10 cellular contexts compared by ENCODE assay signal in the genomic region with DNA sequence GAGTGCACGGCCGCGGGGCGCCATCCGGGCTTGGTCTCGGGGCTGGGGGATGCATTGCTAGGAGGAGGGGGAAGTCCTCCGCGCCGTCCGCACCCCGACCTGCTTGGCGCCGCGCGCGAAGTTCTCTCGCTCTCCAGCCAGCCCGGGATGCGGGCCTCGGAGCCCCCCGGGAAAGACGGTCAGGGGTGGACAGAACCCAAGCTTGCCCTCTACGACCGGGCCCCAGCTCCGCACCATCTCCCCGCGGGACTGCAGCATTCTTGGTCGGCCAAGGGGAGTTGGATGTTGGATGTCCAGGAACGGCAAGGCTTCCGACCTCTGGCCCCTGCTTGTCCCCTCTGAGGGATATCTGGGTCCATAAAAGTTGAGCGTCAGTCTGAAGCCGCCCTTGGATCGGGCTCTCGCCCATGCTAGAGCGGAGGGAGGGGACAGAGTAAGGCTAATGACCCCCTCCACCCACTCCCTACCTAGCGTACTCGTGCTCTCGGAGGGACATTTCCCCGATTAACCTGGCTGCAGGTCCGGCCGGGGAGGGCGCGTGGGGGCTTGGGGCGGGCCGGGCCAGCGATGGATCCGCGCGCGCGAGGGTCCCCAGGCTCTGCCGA. TPM values are rescaled to one million over a fixed set of nuclear protein-coding genes. Genes with fewer than 3 reads are reported as not detected.
DNase-seq lines count a peak whose midpoint lies in the region; ATAC-seq and TF ChIP-seq lines count a peak whose summit lies in the region.
"Had no signal": no experiment of that assay in that cellular context is flagged by ENCODE, and none has a peak within 500 bp of the region (broad histone marks: within the 10 kb centered on the region; RNA-seq: fewer than 3 reads in every experiment).

No MANE protein-coding gene starts in this region.

- ATAC-seq in lower lobe of right lung = peak; percentile 6 to 8
- no peak for ATAC-seq in body of pancreas
- ATAC-seq in HG02852 (IDR thresholded peaks at IDR 0.05; ENCODE audit: unreplicated experiment) = no peak

- in situ Hi-C loops in HAP-1 (cut with MboI; ENCODE audit: low sequenced_read_pairs) = loop anchor here (10.0 kb wide), 1 partner anchor 235 kb away; no protein-coding TSS in a partner anchor

- 0 to 3% methylated on average over 9 to 41 of the region's 52 CpGs for WGBS in body of pancreas, 2 donors

- peaks cover 21% of the 10 kb centered on the region for H3K27me3 ChIP-seq in HAP-1 (ENCODE audit: low read depth)
- peaks cover 83% of the 10 kb centered on the region for H3K27me3 ChIP-seq in lower lobe of right lung (ENCODE audit: low read depth)
- H3K27me3 ChIP-seq in body of pancreas = peaks cover 0 to 24% of the 10 kb centered on the region in 2 donors

- H3K9me3 ChIP-seq in HAP-1 (no peaks in the 10 kb centered on the region), lower lobe of right lung (no peaks in the 10 kb centered on the region), body of pancreas (no peaks in the 10 kb centered on the region)

- peak overlapping the region; percentile 62; the same call in 1 of the 2 replicates for H3K27ac ChIP-seq in 22Rv1
- H3K27ac ChIP-seq in lower lobe of right lung = no peak overlapping the region
- H3K27ac ChIP-seq in body of pancreas = no peak overlapping the region
- H3K27ac ChIP-seq: PC-9 had no signal

- H3K4me3 ChIP-seq in HAP-1 (peak overlapping the region; percentile 37), lower lobe of right lung (peak overlapping the region; percentile 61), body of pancreas (peak overlapping the region in 1 of 2 donors; percentile 36)
- H3K4me3 ChIP-seq: PC-9 had no signal

- no peak for DNase-seq in HAP-1 (ENCODE audit: low spot score in 2 of 2)
- DNase-seq in astrocyte of the hippocampus (ENCODE audit: low read depth, low spot score) = peak; percentile 5
- no peak for DNase-seq in lower lobe of right lung
- no peak for DNase-seq in body of pancreas
- DNase-seq in NCI-H1092 (lab: John Stamatoyannopoulos, UW) = no peak
- no peak for DNase-seq in AML-193 (lab: John Stamatoyannopoulos, UW)

- TF ChIP-seq CTCF in 22Rv1 (IDR thresholded peaks at IDR 0.05) (no peak), lower lobe of right lung (IDR thresholded peaks at IDR 0.05) (no peak), body of pancreas (IDR thresholded peaks at IDR 0.05) (no peak)

- H3K36me3 ChIP-seq in HAP-1 (replicated peaks) = no peaks in the 10 kb centered on the region
- H3K36me3 ChIP-seq in lower lobe of right lung = no peaks in the 10 kb centered on the region
- H3K36me3 ChIP-seq in body of pancreas (replicated peaks in 1 of 2; ENCODE audit: insufficient read depth in 1 of 2, low read depth in 2 of 2) = no peaks in the 10 kb centered on the region

- TF ChIP-seq POLR2A in body of pancreas (IDR thresholded peaks at IDR 0.05) = no peak

- intact Hi-C loops in lower lobe of right lung (cut with DNase I) = no loop called here
- intact Hi-C loops in body of pancreas (cut with DNase I) = no loop called here

- no peaks in the 10 kb centered on the region; the same call in 1 of the 2 replicates for H3K4me1 ChIP-seq in HAP-1
- H3K4me1 ChIP-seq in lower lobe of right lung = peaks cover 18% of the 10 kb centered on the region
- peaks cover 22% of the 10 kb centered on the region for H3K4me1 ChIP-seq in body of pancreas

RNA-seq across cellular contexts. Expression of gene DISP3, which starts 0.5 kb away (rescaled TPM):
- total RNA-seq in lower lobe of right lung = 0.12 TPM
- under 1 TPM in 1 of 2 donors, not detected in 1; 0.33 TPM for total RNA-seq in body of pancreas
- total RNA-seq: PC-9, subcutaneous adipose tissue had no signal

Comparison
In these comparisons a context has a peak if more than half of its experiments do, and no peak if none do; other contexts are left out.
1. ATAC-seq: peak in lower lobe of right lung (2 of 2); none in body of pancreas (single experiment) and HG02852 (single experiment).